ENCODE assay signal across 19 cellular contexts in genomic region chr2:123715467-123715982, GRCh38.
DNase-seq lines count a peak whose midpoint lies in the region; ATAC-seq, FAIRE-seq and TF ChIP-seq lines count a peak whose summit lies in the region.
"Had no signal": no experiment of that assay in that cellular context is flagged by ENCODE, and none has a peak within 500 bp of the region (broad histone marks: within the 10 kb centered on the region; RNA-seq: fewer than 3 reads in every experiment).

No MANE protein-coding gene starts in this region.

- H3K27me3 ChIP-seq in breast epithelium (no peaks in the 10 kb centered on the region), RWPE2 (ENCODE audit: insufficient read depth, poor library complexity, severe bottlenecking) (no peaks in the 10 kb centered on the region), foreskin keratinocyte (no peaks in the 10 kb centered on the region)

- H3K4me1 ChIP-seq in breast epithelium (no peaks in the 10 kb centered on the region), RWPE2 (ENCODE audit: insufficient read depth, poor library complexity, severe bottlenecking) (peaks cover 5% of the 10 kb centered on the region), foreskin keratinocyte (no peaks in the 10 kb centered on the region)
- H3K4me1 ChIP-seq: A549, HAP-1 had no signal

- no peaks in the 10 kb centered on the region for H3K36me3 ChIP-seq in breast epithelium
- no peaks in the 10 kb centered on the region for H3K36me3 ChIP-seq in RWPE2 (ENCODE audit: low read depth)
- H3K36me3 ChIP-seq: HAP-1 had no signal

- intact Hi-C loops in MCF 10A (cut with micrococcal nuclease), result no loop called here
- intact Hi-C loops in breast epithelium (cut with DNase I; ENCODE audit: low total_unique reads), result no loop called here

- H3K9me3 Mint-ChIP-seq in MCF 10A (ENCODE audit: unreplicated experiment), result no peaks in the 10 kb centered on the region

- no peaks in the 10 kb centered on the region for H3K9me3 ChIP-seq in breast epithelium
- H3K9me3 ChIP-seq in RWPE2 (ENCODE audit: severe bottlenecking), result no peaks in the 10 kb centered on the region
- H3K9me3 ChIP-seq: HAP-1 had no signal

- no peak for FAIRE-seq in GM12892 (lab: Jason Lieb, UNC)
- FAIRE-seq: A549, GM12878, GM19239 had no signal

- no peak for TF ChIP-seq POLR2A in breast epithelium (IDR thresholded peaks at IDR 0.05)
- no peak for TF ChIP-seq POLR2A in GM12892 (IDR thresholded peaks at IDR 0.05; ENCODE audit: low read depth, low read length)

- peaks cover 12% of the 10 kb centered on the region for H3K4me1 Mint-ChIP-seq in MCF 10A (ENCODE audit: insufficient read depth, unreplicated experiment)

- DNase-seq in MCF 10A (ENCODE audit: unreplicated experiment) (peak; percentile 6), breast epithelium (ENCODE audit: low spot score in 2 of 2) (no peak), HT1080 (ENCODE audit: low read depth) (peak; percentile 51), RWPE2 (ENCODE audit: low spot score) (no peak), foreskin keratinocyte (peak; percentile 11 to 50), NCI-H128 (lab: John Stamatoyannopoulos, UW; ENCODE audit: unreplicated experiment) (no peak), GM12892 (ENCODE audit: insufficient read length) (no peak), NCI-H82 treated with DMSO at 0.1 percent for 48 hours (lab: John Stamatoyannopoulos, UW; ENCODE audit: unreplicated experiment) (no peak)
- DNase-seq: AML-193; CD4-positive, alpha-beta T cell; DMS79 treated with DMSO at 0.1 percent for 48 hours; GM23248; IMR-90 had no signal

- H3K27ac ChIP-seq in breast epithelium (no peak overlapping the region), RWPE2 (ENCODE audit: poor library complexity, severe bottlenecking) (no peak overlapping the region), foreskin keratinocyte (no peak overlapping the region)
- H3K27ac ChIP-seq: 22Rv1, A549, C4-2B, GM23248 had no signal

- H3K27ac Mint-ChIP-seq in MCF 10A (ENCODE audit: low read depth, unreplicated experiment), result peak overlapping the region; percentile 82
- H3K27ac Mint-ChIP-seq: CD4-positive, alpha-beta T cell had no signal

- ATAC-seq in RWPE2 (ENCODE audit: low read depth) (peak; percentile 62; the same call in 2 of the 3 replicates), foreskin keratinocyte (peak; percentile 59)
- ATAC-seq: A549, GM12878 had no signal

- no peaks in the 10 kb centered on the region for H3K36me3 Mint-ChIP-seq in MCF 10A (ENCODE audit: insufficient read depth, unreplicated experiment)

- CTCF ChIA-PET in MCF 10A (lab: Yijun Ruan, JAX), result no interaction called here

- TF ChIP-seq CTCF in MCF 10A (IDR thresholded peaks at IDR 0.05; ENCODE audit: unreplicated experiment), result no peak
- no peak for TF ChIP-seq CTCF in breast epithelium (IDR thresholded peaks at IDR 0.05)
- TF ChIP-seq CTCF in RWPE2 (IDR thresholded peaks at IDR 0.05; ENCODE audit: poor library complexity, severe bottlenecking), result no peak
- no peak for TF ChIP-seq CTCF in foreskin keratinocyte (conservative IDR thresholded peaks at IDR 0.05)

- no peak overlapping the region for H3K4me3 Mint-ChIP-seq in MCF 10A (ENCODE audit: unreplicated experiment)
- H3K4me3 Mint-ChIP-seq: CD4-positive, alpha-beta T cell had no signal

- POLR2A ChIA-PET in MCF 10A (lab: Yijun Ruan, JAX), result no interaction called here

- no peaks in the 10 kb centered on the region for H3K27me3 Mint-ChIP-seq in MCF 10A (ENCODE audit: insufficient read depth, unreplicated experiment)
- H3K27me3 Mint-ChIP-seq: CD4-positive, alpha-beta T cell had no signal

- BruUV-seq in MCF 10A (replicated peaks; lab: Mats Ljungman, UMichigan), result no TSS peak

- H3K4me3 ChIP-seq in breast epithelium (no peak overlapping the region), RWPE2 (ENCODE audit: severe bottlenecking) (no peak overlapping the region)
- H3K4me3 ChIP-seq: A549, GM12878, GM23248, HAP-1 had no signal

Comparison
In these comparisons a context has a peak if more than half of its experiments do, and no peak if none do; other contexts are left out.
1. DNase-seq: peak in MCF 10A (single experiment), HT1080 (single experiment) and foreskin keratinocyte (2 of 2); none in breast epithelium (0 of 2), RWPE2 (single experiment), NCI-H128 (single experiment), GM12892 (single experiment) and NCI-H82 treated with DMSO at 0.1 percent for 48 hours (single experiment).